1 cellular context compared by ENCODE assay signal in genomic region chr1:223844962-223845809, GRCh38.
TF ChIP-seq lines count a peak whose summit lies in the region.

No MANE protein-coding gene starts in this region.

TF ChIP-seq in HepG2, 621 proteins besides CTCF, POLR2A, EP300 and RAD21 (continued from another document and continues in another):
- TF ChIP-seq ZNF318 (CRISPR knock-in tag; IDR thresholded peaks at IDR 0.05) (no peak), TCF7L2 (IDR thresholded peaks at IDR 0.05; ENCODE audit: low read depth, low read length) (no peak), MZF1 (CRISPR knock-in tag; IDR thresholded peaks at IDR 0.05; ENCODE audit: borderline replicate concordance) (no peak), HOXD1 (CRISPR knock-in tag; IDR thresholded peaks at IDR 0.05) (no peak), TBL1XR1 (IDR thresholded peaks at IDR 0.05; ENCODE audit: borderline replicate concordance, low read length, partially characterized antibody) (no peak), ZFP36L1 (CRISPR knock-in tag; IDR thresholded peaks at IDR 0.05) (no peak), MAZ (IDR thresholded peaks at IDR 0.05; ENCODE audit: borderline replicate concordance, low read depth, low read length) (no peak; the same call in 1 of the 2 replicates), MAZ (CRISPR knock-in tag; IDR thresholded peaks at IDR 0.05; ENCODE audit: low read depth) (0 out of 2 replicates have a peak, but pooled peaks have one; percentile 36), ZMYM3 (CRISPR knock-in tag; IDR thresholded peaks at IDR 0.05) (no peak), ZNF232 (CRISPR knock-in tag; IDR thresholded peaks at IDR 0.05; ENCODE audit: borderline replicate concordance) (no peak), MTA1 (CRISPR knock-in tag; IDR thresholded peaks at IDR 0.05; ENCODE audit: borderline replicate concordance) (no peak), FUBP1 (CRISPR knock-in tag; IDR thresholded peaks at IDR 0.05; ENCODE audit: borderline replicate concordance) (no peak), PPARG (CRISPR knock-in tag; conservative IDR thresholded peaks at IDR 0.05) (no peak), CREM (IDR thresholded peaks at IDR 0.05) (no peak), CREM (CRISPR knock-in tag; IDR thresholded peaks at IDR 0.05) (no peak), FOSL1 (CRISPR knock-in tag; IDR thresholded peaks at IDR 0.05; ENCODE audit: borderline replicate concordance) (no peak), KDM5B (CRISPR knock-in tag; IDR thresholded peaks at IDR 0.05; ENCODE audit: borderline replicate concordance) (no peak), ATM (IDR thresholded peaks at IDR 0.05; ENCODE audit: borderline replicate concordance) (no peak), ZNF160 (CRISPR knock-in tag; IDR thresholded peaks at IDR 0.05) (no peak)
- TF ChIP-seq, protein P1, sequence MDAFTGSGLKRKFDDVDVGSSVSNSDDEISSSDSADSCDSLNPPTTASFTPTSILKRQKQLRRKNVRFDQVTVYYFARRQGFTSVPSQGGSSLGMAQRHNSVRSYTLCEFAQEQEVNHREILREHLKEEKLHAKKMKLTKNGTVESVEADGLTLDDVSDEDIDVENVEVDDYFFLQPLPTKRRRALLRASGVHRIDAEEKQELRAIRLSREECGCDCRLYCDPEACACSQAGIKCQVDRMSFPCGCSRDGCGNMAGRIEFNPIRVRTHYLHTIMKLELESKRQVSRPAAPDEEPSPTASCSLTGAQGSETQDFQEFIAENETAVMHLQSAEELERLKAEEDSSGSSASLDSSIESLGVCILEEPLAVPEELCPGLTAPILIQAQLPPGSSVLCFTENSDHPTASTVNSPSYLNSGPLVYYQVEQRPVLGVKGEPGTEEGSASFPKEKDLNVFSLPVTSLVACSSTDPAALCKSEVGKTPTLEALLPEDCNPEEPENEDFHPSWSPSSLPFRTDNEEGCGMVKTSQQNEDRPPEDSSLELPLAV (CRISPR knock-in tag; conservative IDR thresholded peaks at IDR 0.05; ENCODE audit: low read depth) = no peak
- TF ChIP-seq, protein P2, sequence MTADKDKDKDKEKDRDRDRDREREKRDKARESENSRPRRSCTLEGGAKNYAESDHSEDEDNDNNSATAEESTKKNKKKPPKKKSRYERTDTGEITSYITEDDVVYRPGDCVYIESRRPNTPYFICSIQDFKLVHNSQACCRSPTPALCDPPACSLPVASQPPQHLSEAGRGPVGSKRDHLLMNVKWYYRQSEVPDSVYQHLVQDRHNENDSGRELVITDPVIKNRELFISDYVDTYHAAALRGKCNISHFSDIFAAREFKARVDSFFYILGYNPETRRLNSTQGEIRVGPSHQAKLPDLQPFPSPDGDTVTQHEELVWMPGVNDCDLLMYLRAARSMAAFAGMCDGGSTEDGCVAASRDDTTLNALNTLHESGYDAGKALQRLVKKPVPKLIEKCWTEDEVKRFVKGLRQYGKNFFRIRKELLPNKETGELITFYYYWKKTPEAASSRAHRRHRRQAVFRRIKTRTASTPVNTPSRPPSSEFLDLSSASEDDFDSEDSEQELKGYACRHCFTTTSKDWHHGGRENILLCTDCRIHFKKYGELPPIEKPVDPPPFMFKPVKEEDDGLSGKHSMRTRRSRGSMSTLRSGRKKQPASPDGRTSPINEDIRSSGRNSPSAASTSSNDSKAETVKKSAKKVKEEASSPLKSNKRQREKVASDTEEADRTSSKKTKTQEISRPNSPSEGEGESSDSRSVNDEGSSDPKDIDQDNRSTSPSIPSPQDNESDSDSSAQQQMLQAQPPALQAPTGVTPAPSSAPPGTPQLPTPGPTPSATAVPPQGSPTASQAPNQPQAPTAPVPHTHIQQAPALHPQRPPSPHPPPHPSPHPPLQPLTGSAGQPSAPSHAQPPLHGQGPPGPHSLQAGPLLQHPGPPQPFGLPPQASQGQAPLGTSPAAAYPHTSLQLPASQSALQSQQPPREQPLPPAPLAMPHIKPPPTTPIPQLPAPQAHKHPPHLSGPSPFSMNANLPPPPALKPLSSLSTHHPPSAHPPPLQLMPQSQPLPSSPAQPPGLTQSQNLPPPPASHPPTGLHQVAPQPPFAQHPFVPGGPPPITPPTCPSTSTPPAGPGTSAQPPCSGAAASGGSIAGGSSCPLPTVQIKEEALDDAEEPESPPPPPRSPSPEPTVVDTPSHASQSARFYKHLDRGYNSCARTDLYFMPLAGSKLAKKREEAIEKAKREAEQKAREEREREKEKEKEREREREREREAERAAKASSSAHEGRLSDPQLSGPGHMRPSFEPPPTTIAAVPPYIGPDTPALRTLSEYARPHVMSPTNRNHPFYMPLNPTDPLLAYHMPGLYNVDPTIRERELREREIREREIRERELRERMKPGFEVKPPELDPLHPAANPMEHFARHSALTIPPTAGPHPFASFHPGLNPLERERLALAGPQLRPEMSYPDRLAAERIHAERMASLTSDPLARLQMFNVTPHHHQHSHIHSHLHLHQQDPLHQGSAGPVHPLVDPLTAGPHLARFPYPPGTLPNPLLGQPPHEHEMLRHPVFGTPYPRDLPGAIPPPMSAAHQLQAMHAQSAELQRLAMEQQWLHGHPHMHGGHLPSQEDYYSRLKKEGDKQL (CRISPR knock-in tag; IDR thresholded peaks at IDR 0.05; ENCODE audit: low read depth) = no peak
- TF ChIP-seq, protein P3, sequence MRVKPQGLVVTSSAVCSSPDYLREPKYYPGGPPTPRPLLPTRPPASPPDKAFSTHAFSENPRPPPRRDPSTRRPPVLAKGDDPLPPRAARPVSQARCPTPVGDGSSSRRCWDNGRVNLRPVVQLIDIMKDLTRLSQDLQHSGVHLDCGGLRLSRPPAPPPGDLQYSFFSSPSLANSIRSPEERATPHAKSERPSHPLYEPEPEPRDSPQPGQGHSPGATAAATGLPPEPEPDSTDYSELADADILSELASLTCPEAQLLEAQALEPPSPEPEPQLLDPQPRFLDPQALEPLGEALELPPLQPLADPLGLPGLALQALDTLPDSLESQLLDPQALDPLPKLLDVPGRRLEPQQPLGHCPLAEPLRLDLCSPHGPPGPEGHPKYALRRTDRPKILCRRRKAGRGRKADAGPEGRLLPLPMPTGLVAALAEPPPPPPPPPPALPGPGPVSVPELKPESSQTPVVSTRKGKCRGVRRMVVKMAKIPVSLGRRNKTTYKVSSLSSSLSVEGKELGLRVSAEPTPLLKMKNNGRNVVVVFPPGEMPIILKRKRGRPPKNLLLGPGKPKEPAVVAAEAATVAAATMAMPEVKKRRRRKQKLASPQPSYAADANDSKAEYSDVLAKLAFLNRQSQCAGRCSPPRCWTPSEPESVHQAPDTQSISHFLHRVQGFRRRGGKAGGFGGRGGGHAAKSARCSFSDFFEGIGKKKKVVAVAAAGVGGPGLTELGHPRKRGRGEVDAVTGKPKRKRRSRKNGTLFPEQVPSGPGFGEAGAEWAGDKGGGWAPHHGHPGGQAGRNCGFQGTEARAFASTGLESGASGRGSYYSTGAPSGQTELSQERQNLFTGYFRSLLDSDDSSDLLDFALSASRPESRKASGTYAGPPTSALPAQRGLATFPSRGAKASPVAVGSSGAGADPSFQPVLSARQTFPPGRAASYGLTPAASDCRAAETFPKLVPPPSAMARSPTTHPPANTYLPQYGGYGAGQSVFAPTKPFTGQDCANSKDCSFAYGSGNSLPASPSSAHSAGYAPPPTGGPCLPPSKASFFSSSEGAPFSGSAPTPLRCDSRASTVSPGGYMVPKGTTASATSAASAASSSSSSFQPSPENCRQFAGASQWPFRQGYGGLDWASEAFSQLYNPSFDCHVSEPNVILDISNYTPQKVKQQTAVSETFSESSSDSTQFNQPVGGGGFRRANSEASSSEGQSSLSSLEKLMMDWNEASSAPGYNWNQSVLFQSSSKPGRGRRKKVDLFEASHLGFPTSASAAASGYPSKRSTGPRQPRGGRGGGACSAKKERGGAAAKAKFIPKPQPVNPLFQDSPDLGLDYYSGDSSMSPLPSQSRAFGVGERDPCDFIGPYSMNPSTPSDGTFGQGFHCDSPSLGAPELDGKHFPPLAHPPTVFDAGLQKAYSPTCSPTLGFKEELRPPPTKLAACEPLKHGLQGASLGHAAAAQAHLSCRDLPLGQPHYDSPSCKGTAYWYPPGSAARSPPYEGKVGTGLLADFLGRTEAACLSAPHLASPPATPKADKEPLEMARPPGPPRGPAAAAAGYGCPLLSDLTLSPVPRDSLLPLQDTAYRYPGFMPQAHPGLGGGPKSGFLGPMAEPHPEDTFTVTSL (CRISPR knock-in tag; IDR thresholded peaks at IDR 0.05; ENCODE audit: borderline replicate concordance) = no peak
